ENCODE assay signal across 13 cellular contexts in genomic region chr2:195520671-195521155, GRCh38.
DNase-seq lines count a peak whose midpoint lies in the region; ATAC-seq, FAIRE-seq and TF ChIP-seq lines count a peak whose summit lies in the region.
"Had no signal": no experiment of that assay in that cellular context is flagged by ENCODE, and none has a peak within 500 bp of the region (broad histone marks: within the 10 kb centered on the region; RNA-seq: fewer than 3 reads in every experiment).

No MANE protein-coding gene starts in this region.

- H3K4me1 Mint-ChIP-seq in neural progenitor cell (no peaks in the 10 kb centered on the region), glutamatergic neuron (ENCODE audit: low read depth, unreplicated experiment) (no peaks in the 10 kb centered on the region)
- H3K4me1 Mint-ChIP-seq in activated CD8-positive, alpha-beta T cell treated with anti-CD3 and anti-CD28 coated beads, Interleukin-2, amount 10 ng/mL, durations not matched to agents 7 days and 5 days (ENCODE audit: low read depth), result peaks cover 31% of the 10 kb centered on the region

- no peaks in the 10 kb centered on the region for H4K20me1 ChIP-seq in neural progenitor cell (ENCODE audit: low read depth)

- peaks cover 8% of the 10 kb centered on the region for H3K4me1 ChIP-seq in mesodermal cell (ENCODE audit: control insufficient read depth, insufficient read depth, low read length, poor library complexity, severe bottlenecking)
- H3K4me1 ChIP-seq in neural progenitor cell, result no peaks in the 10 kb centered on the region

- peak overlapping the region; percentile 72 for H3K27ac ChIP-seq in mesodermal cell (ENCODE audit: low read depth, low read length, severe bottlenecking)
- no peak overlapping the region for H3K27ac ChIP-seq in neural progenitor cell

- H3K4me2 ChIP-seq in neural progenitor cell, result no peak overlapping the region

- H3F3A ChIP-seq in neural progenitor cell (ENCODE audit: low read depth), result no peaks in the 10 kb centered on the region

- TF ChIP-seq CTCF in AG10803 (conservative IDR thresholded peaks at IDR 0.05; ENCODE audit: low read length) (0 out of 2 replicates have a peak, but pooled peaks have one; percentile 8), bronchial epithelial cell (IDR thresholded peaks at IDR 0.05; ENCODE audit: insufficient read depth, low read length, severe bottlenecking) (no peak), neural progenitor cell (IDR thresholded peaks at IDR 0.05) (no peak), glutamatergic neuron (IDR thresholded peaks at IDR 0.05; ENCODE audit: partially characterized antibody, unreplicated experiment) (no peak)

- H3K4me3 ChIP-seq in AG10803 (ENCODE audit: low read length) (no peak overlapping the region), bronchial epithelial cell (ENCODE audit: low read depth, low read length) (no peak overlapping the region), mesodermal cell (ENCODE audit: extremely low read depth, insufficient read depth, low read length, poor library complexity, severe bottlenecking) (no peak overlapping the region), neural progenitor cell (no peak overlapping the region)

- peaks cover 5% of the 10 kb centered on the region for H3K9me3 Mint-ChIP-seq in neural progenitor cell
- peaks cover 5% of the 10 kb centered on the region for H3K9me3 Mint-ChIP-seq in activated CD8-positive, alpha-beta T cell treated with anti-CD3 and anti-CD28 coated beads, Interleukin-2, amount 10 ng/mL, durations not matched to agents 7 days and 5 days (ENCODE audit: insufficient read depth)
- no peaks in the 10 kb centered on the region for H3K9me3 Mint-ChIP-seq in glutamatergic neuron (ENCODE audit: unreplicated experiment)

- no peaks in the 10 kb centered on the region for H3K27me3 ChIP-seq in bronchial epithelial cell (ENCODE audit: control insufficient read depth, insufficient read depth, low read length)
- no peaks in the 10 kb centered on the region for H3K27me3 ChIP-seq in neural progenitor cell

- H3K36me3 ChIP-seq in bronchial epithelial cell (ENCODE audit: control insufficient read depth, insufficient read depth, low read length), result no peaks in the 10 kb centered on the region
- no peaks in the 10 kb centered on the region for H3K36me3 ChIP-seq in mesodermal cell (ENCODE audit: control insufficient read depth, insufficient read depth, low read length)
- H3K36me3 ChIP-seq in neural progenitor cell, result no peaks in the 10 kb centered on the region

- no peaks in the 10 kb centered on the region for H3K79me2 ChIP-seq in neural progenitor cell (ENCODE audit: low read depth)

- FAIRE-seq in HTR-8/SVneo (lab: Jason Lieb, UNC), result peak; percentile 74
- no peak for FAIRE-seq in bronchial epithelial cell (lab: Jason Lieb, UNC)
- FAIRE-seq: GM12892 had no signal

- H3K27me3 Mint-ChIP-seq in neural progenitor cell (ENCODE audit: insufficient read depth, low read depth) (no peaks in the 10 kb centered on the region), glutamatergic neuron (ENCODE audit: unreplicated experiment) (peaks cover 3% of the 10 kb centered on the region)
- no peaks in the 10 kb centered on the region for H3K27me3 Mint-ChIP-seq in activated CD8-positive, alpha-beta T cell treated with anti-CD3 and anti-CD28 coated beads, Interleukin-2, amount 10 ng/mL, durations not matched to agents 7 days and 5 days (ENCODE audit: low read depth)
- H3K27me3 Mint-ChIP-seq: activated naive CD4-positive, alpha-beta T cell treated with anti-CD3 and anti-CD28 coated beads, Interleukin-2, amount 50 U/mL, for 24 hours had no signal

- WGBS in mesodermal cell (ENCODE audit: insufficient coverage in 2 of 2), 2 experiments, result 78 to 85% methylated on average over 4 of the region's 5 CpGs

- H2AFZ ChIP-seq in neural progenitor cell (replicated peaks), result no peak overlapping the region

- H3K9me3 ChIP-seq in mesodermal cell (ENCODE audit: control insufficient read depth, low read length), result no peaks in the 10 kb centered on the region
- H3K9me3 ChIP-seq in neural progenitor cell (ENCODE audit: low read depth), result no peaks in the 10 kb centered on the region

- CTCF ChIA-PET in activated CD8-positive, alpha-beta T cell treated with anti-CD3 and anti-CD28 coated beads, Interleukin-2, amount 10 ng/mL, durations not matched to agents 7 days and 5 days (lab: Charles Lee), result interaction anchor here (1.2 kb wide), 1 partner anchor 21 kb away, joined by 4 read pairs; no protein-coding TSS in a partner anchor

- H3K9ac ChIP-seq in neural progenitor cell, result no peak overlapping the region

- no peak for ATAC-seq in HG02623 (IDR thresholded peaks at IDR 0.05; ENCODE audit: unreplicated experiment)
- no peak for ATAC-seq in activated CD8-positive, alpha-beta T cell treated with anti-CD3 and anti-CD28 coated beads, Interleukin-2, amount 10 ng/mL, durations not matched to agents 7 days and 5 days

- H3K27ac Mint-ChIP-seq in neural progenitor cell (no peak overlapping the region), glutamatergic neuron (ENCODE audit: unreplicated experiment) (no peak overlapping the region)
- H3K27ac Mint-ChIP-seq in activated CD8-positive, alpha-beta T cell treated with anti-CD3 and anti-CD28 coated beads, Interleukin-2, amount 10 ng/mL, durations not matched to agents 7 days and 5 days, result no peak overlapping the region
- H3K27ac Mint-ChIP-seq: activated naive CD4-positive, alpha-beta T cell treated with anti-CD3 and anti-CD28 coated beads, Interleukin-2, amount 50 U/mL, for 24 hours had no signal

- no peak overlapping the region for H3K4me3 Mint-ChIP-seq in neural progenitor cell
- H3K4me3 Mint-ChIP-seq in activated CD8-positive, alpha-beta T cell treated with anti-CD3 and anti-CD28 coated beads, Interleukin-2, amount 10 ng/mL, durations not matched to agents 7 days and 5 days, result no peak overlapping the region
- H3K4me3 Mint-ChIP-seq in glutamatergic neuron (ENCODE audit: unreplicated experiment), result no peak overlapping the region
- H3K4me3 Mint-ChIP-seq: activated naive CD4-positive, alpha-beta T cell treated with anti-CD3 and anti-CD28 coated beads, Interleukin-2, amount 50 U/mL, for 24 hours had no signal

- no peaks in the 10 kb centered on the region for H3K36me3 Mint-ChIP-seq in neural progenitor cell
- H3K36me3 Mint-ChIP-seq in activated CD8-positive, alpha-beta T cell treated with anti-CD3 and anti-CD28 coated beads, Interleukin-2, amount 10 ng/mL, durations not matched to agents 7 days and 5 days (ENCODE audit: low read depth), result peaks cover 29% of the 10 kb centered on the region
- H3K36me3 Mint-ChIP-seq in glutamatergic neuron (ENCODE audit: unreplicated experiment), result no peaks in the 10 kb centered on the region

- POLR2A ChIA-PET in activated CD8-positive, alpha-beta T cell treated with anti-CD3 and anti-CD28 coated beads, Interleukin-2, amount 10 ng/mL, durations not matched to agents 7 days and 5 days (lab: Charles Lee), result interaction anchor here (0.6 to 1.0 kb wide), 2 partner anchors 13 to 39 kb away, joined by 3 to 4 read pairs; no protein-coding TSS in a partner anchor

- DNase-seq in AG10803 (ENCODE audit: low read depth), result peak; percentile 83
- peak; percentile 84 for DNase-seq in HTR-8/SVneo (ENCODE audit: insufficient read length, low spot score)
- DNase-seq in bronchial epithelial cell (ENCODE audit: low read depth), result peak; percentile 71
- no peak for DNase-seq in neural progenitor cell (ENCODE audit: low spot score)
- DNase-seq in activated CD8-positive, alpha-beta T cell treated with anti-CD3 and anti-CD28 coated beads, Interleukin-2, amount 10 ng/mL, durations not matched to agents 7 days and 5 days, result no peak
- DNase-seq in glutamatergic neuron, result no peak
- DNase-seq: Karpas-422, left cardiac atrium, NCI-H446 treated with DMSO at 0.1 percent for 48 hours had no signal

Comparison
In these comparisons a context has a peak if more than half of its experiments do, and no peak if none do; other contexts are left out.
1. DNase-seq: peak in AG10803 (single experiment), HTR-8/SVneo (single experiment) and bronchial epithelial cell (single experiment); none in neural progenitor cell (single experiment), activated CD8-positive, alpha-beta T cell treated with anti-CD3 and anti-CD28 coated beads, Interleukin-2, amount 10 ng/mL, durations not matched to agents 7 days and 5 days (single experiment) and glutamatergic neuron (single experiment).